4 cellular contexts compared by ENCODE assay signal in the genomic region with DNA sequence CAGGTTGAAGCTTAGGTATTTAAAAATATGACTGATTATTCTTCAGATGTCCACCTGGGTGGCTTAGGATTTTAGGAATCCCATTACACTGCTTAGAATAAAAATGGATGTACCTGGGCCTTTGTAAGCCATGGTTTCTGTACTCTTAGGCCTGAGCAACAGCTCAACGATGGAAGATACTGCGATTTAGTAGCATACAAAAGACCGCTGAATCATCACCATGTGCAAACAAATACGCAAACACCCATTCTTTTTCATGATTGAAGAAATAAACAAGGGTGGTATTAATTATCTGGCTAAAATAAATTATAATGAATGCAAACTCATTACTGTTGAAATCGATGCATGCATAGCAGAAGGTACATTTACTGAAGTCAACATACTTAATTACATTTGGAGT.
"Had no signal": no experiment of that assay in that cellular context is flagged by ENCODE, and none has a peak within 500 bp of the region (broad histone marks: within the 10 kb centered on the region; RNA-seq: fewer than 3 reads in every experiment).

No MANE protein-coding gene starts in this region.

- H3K4me3 ChIP-seq: GM23338 had no signal

- H3K27ac ChIP-seq: HL-60 had no signal

- DNase-seq: H9, HCEC 1CT had no signal

- H3K4me2 ChIP-seq: GM23338 had no signal

- H2AFZ ChIP-seq: GM23338 had no signal
